ENCODE assay signal across 22 cellular contexts in the genomic region with DNA sequence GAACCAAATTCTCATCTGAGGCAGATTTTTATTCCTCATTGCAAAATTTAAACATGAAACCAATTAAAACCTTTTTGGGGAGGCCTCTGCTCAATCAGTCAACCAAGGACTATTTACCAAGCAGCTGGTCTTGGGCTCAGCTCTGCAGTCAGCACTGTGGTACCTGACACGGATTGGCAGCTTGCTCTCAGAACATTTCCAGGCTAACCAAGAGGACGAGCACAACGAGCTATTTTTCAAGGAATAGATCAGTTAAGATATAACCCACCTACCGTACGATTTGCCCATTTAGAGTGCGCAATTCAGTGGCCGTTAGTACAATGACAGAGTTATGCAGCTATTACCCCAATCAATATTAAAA. TPM values are rescaled to one million over a fixed set of nuclear protein-coding genes. Genes with fewer than 3 reads are reported as not detected.
A peak's percentile ranks its signal among the peaks of the same experiment; 100 is the strongest.
DNase-seq lines count a peak whose midpoint lies in the region; ATAC-seq and TF ChIP-seq lines count a peak whose summit lies in the region.
"Had no signal": no experiment of that assay in that cellular context is flagged by ENCODE, and none has a peak within 500 bp of the region (broad histone marks: within the 10 kb centered on the region; RNA-seq: fewer than 3 reads in every experiment).

No MANE protein-coding gene starts in this region.

- peak; percentile 78 for DNase-seq in G401 (ENCODE audit: low spot score)
- DNase-seq in RWPE1 (ENCODE audit: low spot score), result no peak
- no peak for DNase-seq in foreskin keratinocyte
- DNase-seq in sigmoid colon, result no peak
- no peak for DNase-seq in PC-9
- no peak for DNase-seq in CD8-positive, alpha-beta T cell
- DNase-seq in stimulated activated CD4-positive, alpha-beta T cell treated with anti-CD3 and anti-CD28 coated beads, Interleukin-4, amount 100 ng/mL, for 1 hour, result no peak
- DNase-seq: CD4-positive, alpha-beta memory T cell; DMS79; KBM-7; MM.1S; NCI-H1048; NCI-H1417 treated with DMSO at 0.1 percent for 48 hours; NCI-H187; NCI-H2107; NCI-H226; NCI-H510A treated with DMSO at 0.1 percent for 48 hours; NCI-H748 treated with DMSO at 0.1 percent for 48 hours; SHP77; SW 1271 had no signal

- intact Hi-C loops in sigmoid colon (cut with DNase I) (loop anchor here (5.0 kb wide), 1 partner anchor 60 kb away; no protein-coding TSS in a partner anchor), PC-9 (cut with micrococcal nuclease; ENCODE audit: unreplicated experiment) (loop anchor here (5.0 kb wide), 1 partner anchor 60 kb away; no protein-coding TSS in a partner anchor)
- intact Hi-C loops in CD8-positive, alpha-beta T cell (cut with DNase I, micrococcal nuclease), result no loop called here

- no peaks in the 10 kb centered on the region for H3K9me3 ChIP-seq in sigmoid colon
- no peaks in the 10 kb centered on the region for H3K9me3 ChIP-seq in PC-9 (ENCODE audit: insufficient read depth, low read depth)
- no peaks in the 10 kb centered on the region for H3K9me3 ChIP-seq in CD8-positive, alpha-beta T cell (ENCODE audit: low read length)

- no peak overlapping the region for H3K27ac Mint-ChIP-seq in CD8-positive, alpha-beta T cell

- H3K27ac ChIP-seq in RWPE1 (peak overlapping the region; percentile 100), foreskin keratinocyte (peak overlapping the region; percentile 93), sigmoid colon (peak overlapping the region in 3 of 4 donors; percentile 67 to 90 (median 83)), PC-9 (no peak overlapping the region)
- H3K27ac ChIP-seq in CD8-positive, alpha-beta T cell (ENCODE audit: low read depth, low read length), result no peak overlapping the region
- H3K27ac ChIP-seq: SK-N-MC had no signal

- no peaks in the 10 kb centered on the region for H3K79me2 ChIP-seq in PC-9 (ENCODE audit: low read depth)

- H3K36me3 ChIP-seq in sigmoid colon (no peaks in the 10 kb centered on the region), PC-9 (ENCODE audit: low read depth) (no peaks in the 10 kb centered on the region)
- no peaks in the 10 kb centered on the region for H3K36me3 ChIP-seq in CD8-positive, alpha-beta T cell (ENCODE audit: insufficient read depth, low read length)

- H3K9me2 ChIP-seq in PC-9 (ENCODE audit: insufficient read depth), result no peaks in the 10 kb centered on the region

- H2AFZ ChIP-seq in PC-9, result no peak overlapping the region

- TF ChIP-seq CTCF in RWPE1 (conservative IDR thresholded peaks at IDR 0.05; ENCODE audit: low read depth), result no peak
- no peak for TF ChIP-seq CTCF in foreskin keratinocyte (conservative IDR thresholded peaks at IDR 0.05)
- no peak for TF ChIP-seq CTCF in sigmoid colon (IDR thresholded peaks at IDR 0.05)
- no peak for TF ChIP-seq CTCF in PC-9 (conservative IDR thresholded peaks at IDR 0.05)
- TF ChIP-seq CTCF in CD8-positive, alpha-beta T cell (IDR thresholded peaks at IDR 0.05), result no peak

- peaks cover 23% of the 10 kb centered on the region for H3K4me1 ChIP-seq in foreskin keratinocyte
- peaks cover 0 to 41% (median 11%) of the 10 kb centered on the region in 4 donors for H3K4me1 ChIP-seq in sigmoid colon
- H3K4me1 ChIP-seq in PC-9 (replicated peaks; ENCODE audit: insufficient read depth), result peaks cover 38% of the 10 kb centered on the region
- no peaks in the 10 kb centered on the region for H3K4me1 ChIP-seq in CD8-positive, alpha-beta T cell (ENCODE audit: insufficient read depth, low read length)

- H3K36me3 Mint-ChIP-seq in CD8-positive, alpha-beta T cell, result no peaks in the 10 kb centered on the region
- H3K36me3 Mint-ChIP-seq: CD4-positive, alpha-beta memory T cell had no signal

- WGBS in sigmoid colon, 2 donors, result 92 to 93% methylated on average over 7 of the region's 7 CpGs

- TF ChIP-seq POLR2A in sigmoid colon (IDR thresholded peaks at IDR 0.05), result no peak

- no peaks in the 10 kb centered on the region for H3K4me1 Mint-ChIP-seq in CD8-positive, alpha-beta T cell (ENCODE audit: low read depth)
- H3K4me1 Mint-ChIP-seq: CD4-positive, alpha-beta memory T cell had no signal

- H3K4me3 ChIP-seq in sigmoid colon (no peak overlapping the region), PC-9 (no peak overlapping the region)
- H3K4me3 ChIP-seq in CD8-positive, alpha-beta T cell (ENCODE audit: low read depth, low read length), result no peak overlapping the region
- H3K4me3 ChIP-seq: GM12878, SK-N-MC had no signal

- CTCF ChIA-PET in RWPE1 (lab: Yijun Ruan, JAX) (interaction anchor here (0.6 to 3.3 kb wide), 2 partner anchors 12 to 342 kb away, joined by 3 to 21 read pairs; no protein-coding TSS in a partner anchor), PC-9 (lab: Charles Lee) (interaction anchor here (0.6 kb wide), 1 partner anchor 22 kb away, joined by 11 read pairs; no protein-coding TSS in a partner anchor)
- CTCF ChIA-PET in CD8-positive, alpha-beta T cell (lab: Charles Lee), result interaction anchor here (0.7 to 9.1 kb wide), 4 partner anchors 12 to 79 kb away, joined by 4 to 52 read pairs (median 10); no protein-coding TSS in a partner anchor

- H3K27me3 ChIP-seq in foreskin keratinocyte (no peaks in the 10 kb centered on the region), sigmoid colon (no peaks in the 10 kb centered on the region), PC-9 (ENCODE audit: insufficient read depth, low read depth) (no peaks in the 10 kb centered on the region)
- no peaks in the 10 kb centered on the region for H3K27me3 ChIP-seq in CD8-positive, alpha-beta T cell (ENCODE audit: insufficient read depth, low read length)

- POLR2A ChIA-PET in RWPE1 (lab: Yijun Ruan, JAX; ENCODE audit: low non-redundant PET), result no interaction called here
- POLR2A ChIA-PET in PC-9 (lab: Charles Lee; ENCODE audit: unreplicated experiment), result no interaction called here
- POLR2A ChIA-PET in CD8-positive, alpha-beta T cell (lab: Charles Lee), result no interaction called here

- peaks cover 48% of the 10 kb centered on the region; the same call in 1 of the 2 replicates for H3F3A ChIP-seq in PC-9 (ENCODE audit: insufficient read depth, low read depth)

- no peak for TF ChIP-seq EP300 in sigmoid colon (IDR thresholded peaks at IDR 0.05)

- H3K4me2 ChIP-seq in PC-9, result no peak overlapping the region

- H3K27me3 Mint-ChIP-seq in CD8-positive, alpha-beta T cell (ENCODE audit: low read depth), result no peaks in the 10 kb centered on the region
- H3K27me3 Mint-ChIP-seq: CD4-positive, alpha-beta memory T cell had no signal

- H4K20me1 ChIP-seq in PC-9 (ENCODE audit: insufficient read depth), result no peaks in the 10 kb centered on the region

- in situ Hi-C loops in G401 (cut with HindIII; ENCODE audit: low sequenced_read_pairs), result no loop called here

- H3K9me3 Mint-ChIP-seq in CD8-positive, alpha-beta T cell, result no peaks in the 10 kb centered on the region
- H3K9me3 Mint-ChIP-seq: CD4-positive, alpha-beta memory T cell had no signal

- no TSS peak for BruUV-seq in PC-9 (replicated peaks; lab: Mats Ljungman, UMichigan)

- no peak overlapping the region for H3K4me3 Mint-ChIP-seq in CD8-positive, alpha-beta T cell
- H3K4me3 Mint-ChIP-seq: CD4-positive, alpha-beta memory T cell had no signal

- no peak for ATAC-seq in foreskin keratinocyte
- ATAC-seq in CD8-positive, alpha-beta T cell, result no peak
- ATAC-seq: GM12878 had no signal

RNA-seq across cellular contexts. Expression of a gene that starts 26.4 kb away (rescaled TPM):
- 41.2 and 42.5 TPM in 2 replicates for total RNA-seq in G401 (2014; rRNA removed; shearing (Covaris generic))
- 17.2 and 21.9 TPM in 2 replicates for total RNA-seq in foreskin keratinocyte
- 16.8 and 18.4 TPM in 2 replicates for polyA plus RNA-seq in foreskin keratinocyte
- 10 to 100 TPM; 24.6 to 28.5 (median 25.5) TPM for total RNA-seq in sigmoid colon
- 10 to 100 TPM; 12.7 to 71.0 (median 18.0) TPM for polyA plus RNA-seq in sigmoid colon
- 66.5 and 74.2 TPM in 2 replicates for total RNA-seq in PC-9 (2021)
- 10 to 100 TPM; 74.0 to 81.6 TPM for total RNA-seq in CD8-positive, alpha-beta T cell

Comparison
In these comparisons a context has a peak if more than half of its experiments do, and no peak if none do; other contexts are left out.
1. H3K27ac ChIP-seq: peak in RWPE1 (single experiment), foreskin keratinocyte (single experiment) and sigmoid colon (3 of 4); none in PC-9 (single experiment) and CD8-positive, alpha-beta T cell (single experiment).
2. intact Hi-C loops: an anchor here in sigmoid colon (5.0 kb wide) and PC-9 (5.0 kb wide); none called in CD8-positive, alpha-beta T cell.